1 cellular context compared by ENCODE assay signal in the genomic region with DNA sequence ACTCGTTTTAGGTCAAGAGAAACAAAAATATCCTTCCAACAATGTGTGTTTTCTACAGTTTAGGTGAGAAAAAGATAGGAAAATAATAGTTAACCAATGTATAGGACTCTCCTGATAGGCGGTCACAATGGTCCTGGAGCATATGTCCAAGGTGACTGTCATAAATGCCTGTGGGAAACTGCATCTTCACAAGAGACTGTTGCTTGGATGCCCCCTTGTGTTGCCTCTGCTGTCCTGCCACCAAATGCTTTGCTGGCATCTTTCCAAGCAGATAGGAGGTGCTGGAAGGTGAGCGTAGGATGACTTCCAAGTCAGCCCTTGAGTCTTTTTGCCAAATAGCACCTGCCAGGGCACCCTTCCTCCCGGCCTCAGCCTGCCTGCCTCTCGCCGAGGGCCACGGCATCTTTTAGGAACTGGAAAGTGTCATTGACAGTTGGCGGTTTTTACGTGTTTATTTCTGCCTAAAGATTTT.
TF ChIP-seq lines count a peak whose summit lies in the region.

No MANE protein-coding gene starts in this region.

TF ChIP-seq in IMR-90, 13 proteins besides CTCF, POLR2A, EP300 and RAD21 (continued from another document):
- TF ChIP-seq ELK1 (IDR thresholded peaks at IDR 0.05; ENCODE audit: borderline replicate concordance, low read depth, low read length), result no peak
- TF ChIP-seq FOS (IDR thresholded peaks at IDR 0.05; ENCODE audit: low read depth, low read length), result no peak
- TF ChIP-seq SMC3 (IDR thresholded peaks at IDR 0.05; ENCODE audit: low read depth, low read length), result no peak; the same call in 1 of the 2 replicates
- no peak for TF ChIP-seq BHLHE40 (IDR thresholded peaks at IDR 0.05; ENCODE audit: low read depth, low read length)
- no peak for TF ChIP-seq MXI1 (IDR thresholded peaks at IDR 0.05; ENCODE audit: borderline replicate concordance, low read depth, low read length)
- no peak for TF ChIP-seq MAFK (IDR thresholded peaks at IDR 0.05; ENCODE audit: low read depth, low read length)
- TF ChIP-seq, protein P1, sequence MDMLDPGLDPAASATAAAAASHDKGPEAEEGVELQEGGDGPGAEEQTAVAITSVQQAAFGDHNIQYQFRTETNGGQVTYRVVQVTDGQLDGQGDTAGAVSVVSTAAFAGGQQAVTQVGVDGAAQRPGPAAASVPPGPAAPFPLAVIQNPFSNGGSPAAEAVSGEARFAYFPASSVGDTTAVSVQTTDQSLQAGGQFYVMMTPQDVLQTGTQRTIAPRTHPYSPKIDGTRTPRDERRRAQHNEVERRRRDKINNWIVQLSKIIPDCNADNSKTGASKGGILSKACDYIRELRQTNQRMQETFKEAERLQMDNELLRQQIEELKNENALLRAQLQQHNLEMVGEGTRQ (IDR thresholded peaks at IDR 0.05; ENCODE audit: low read depth, low read length), result no peak
- no peak for TF ChIP-seq NFE2L2 (IDR thresholded peaks at IDR 0.05; ENCODE audit: low read depth, low read length)
- no peak for TF ChIP-seq MAZ (IDR thresholded peaks at IDR 0.05; ENCODE audit: borderline replicate concordance, low read depth, low read length)
